In genomic region chr7:49692516-49692915, GRCh38 we compare ENCODE assay signal across 19 cellular contexts.
"Had no signal": no experiment of that assay in that cellular context is flagged by ENCODE, and none has a peak within 500 bp of the region (broad histone marks: within the 10 kb centered on the region; RNA-seq: fewer than 3 reads in every experiment).

No MANE protein-coding gene starts in this region.

- H3K4me1 Mint-ChIP-seq: activated CD8-positive, alpha-beta memory T cell treated with anti-CD3 and anti-CD28 coated beads, Interleukin-2, amount 10 ng/mL, durations not matched to agents 7 days and 5 days; brain; central memory CD8-positive, alpha-beta T cell had no signal

- DNase-seq: activated CD8-positive, alpha-beta memory T cell treated with anti-CD3 and anti-CD28 coated beads, Interleukin-2, amount 10 ng/mL, durations not matched to agents 7 days and 5 days; activated naive CD4-positive, alpha-beta T cell treated with anti-CD3 and anti-CD28 coated beads, Interleukin-2, amount 50 U/mL, for 16 hours; activated T-cell treated with anti-CD3 and anti-CD28 coated beads, Interleukin-2, amount 50 U/mL, for 24 hours; amygdala; left colon; lower lobe of right lung; right cardiac atrium; small intestine; stimulated activated CD4-positive, alpha-beta T cell treated with anti-CD3 and anti-CD28 coated beads, Interleukin-4, amount 100 ng/mL, for 4 hours; trophoblast cell had no signal

- H3K4me3 ChIP-seq: coronary artery, esophagus muscularis mucosa, lower lobe of right lung, suprapubic skin had no signal

- H3K27me3 ChIP-seq: esophagus muscularis mucosa, suprapubic skin had no signal

- H3K36me3 Mint-ChIP-seq: activated CD8-positive, alpha-beta memory T cell treated with anti-CD3 and anti-CD28 coated beads, Interleukin-2, amount 10 ng/mL, durations not matched to agents 7 days and 5 days; brain; mesothelial cell of epicardium had no signal

- H3K27ac ChIP-seq: coronary artery, esophagus muscularis mucosa, lower lobe of right lung, suprapubic skin had no signal

- ATAC-seq: activated CD4-positive, CD25-positive, alpha-beta regulatory T cell treated with anti-CD3 and anti-CD28 coated beads, Interleukin-2, amount 50 U/mL, for 24 hours; activated CD8-positive, alpha-beta memory T cell treated with anti-CD3 and anti-CD28 coated beads, Interleukin-2, amount 10 ng/mL, durations not matched to agents 7 days and 5 days; left colon; lower lobe of right lung; right cardiac atrium had no signal

- H3K27me3 Mint-ChIP-seq: activated CD8-positive, alpha-beta memory T cell treated with anti-CD3 and anti-CD28 coated beads, Interleukin-2, amount 10 ng/mL, durations not matched to agents 7 days and 5 days; activated T-cell treated with anti-CD3 and anti-CD28 coated beads, Interleukin-2, amount 50 U/mL, for 24 hours; central memory CD8-positive, alpha-beta T cell; progenitor cell of endocrine pancreas; stimulated activated naive CD8-positive, alpha-beta T cell treated with anti-CD3 and anti-CD28 coated beads, Interleukin-15, Interleukin-2, amounts not matched to agents 100 ng/mL and 50 ng/mL, for 24 hours had no signal

- H3K27ac Mint-ChIP-seq: activated CD8-positive, alpha-beta memory T cell treated with anti-CD3 and anti-CD28 coated beads, Interleukin-2, amount 10 ng/mL, durations not matched to agents 7 days and 5 days; activated T-cell treated with anti-CD3 and anti-CD28 coated beads, Interleukin-2, amount 50 U/mL, for 24 hours; brain; mesothelial cell of epicardium; progenitor cell of endocrine pancreas; stimulated activated naive CD8-positive, alpha-beta T cell treated with anti-CD3 and anti-CD28 coated beads, Interleukin-15, Interleukin-2, amounts not matched to agents 100 ng/mL and 50 ng/mL, for 24 hours had no signal

- H3K9me3 Mint-ChIP-seq: brain; stimulated activated naive CD8-positive, alpha-beta T cell treated with anti-CD3 and anti-CD28 coated beads, Interleukin-15, Interleukin-2, amounts not matched to agents 100 ng/mL and 50 ng/mL, for 24 hours had no signal

- H3K4me1 ChIP-seq: esophagus muscularis mucosa, lower lobe of right lung, suprapubic skin had no signal

- H3K9me3 ChIP-seq: esophagus muscularis mucosa, lower lobe of right lung, suprapubic skin had no signal

- H3K36me3 ChIP-seq: esophagus muscularis mucosa, lower lobe of right lung, suprapubic skin had no signal

- H3K4me3 Mint-ChIP-seq: activated CD8-positive, alpha-beta memory T cell treated with anti-CD3 and anti-CD28 coated beads, Interleukin-2, amount 10 ng/mL, durations not matched to agents 7 days and 5 days; activated T-cell treated with anti-CD3 and anti-CD28 coated beads, Interleukin-2, amount 50 U/mL, for 24 hours; brain; central memory CD8-positive, alpha-beta T cell; mesothelial cell of epicardium; stimulated activated naive CD8-positive, alpha-beta T cell treated with anti-CD3 and anti-CD28 coated beads, Interleukin-15, Interleukin-2, amounts not matched to agents 100 ng/mL and 50 ng/mL, for 24 hours had no signal
